12 cellular contexts compared by ENCODE assay signal in genomic region chr11:106482920-106483761, GRCh38.
DNase-seq lines count a peak whose midpoint lies in the region; ATAC-seq and TF ChIP-seq lines count a peak whose summit lies in the region.
"Had no signal": no experiment of that assay in that cellular context is flagged by ENCODE, and none has a peak within 500 bp of the region (broad histone marks: within the 10 kb centered on the region; RNA-seq: fewer than 3 reads in every experiment).

No MANE protein-coding gene starts in this region.

- TF ChIP-seq CTCF in BE2C (IDR thresholded peaks at IDR 0.05; ENCODE audit: low read depth, low read length) = no peak
- TF ChIP-seq CTCF in neural progenitor cell (IDR thresholded peaks at IDR 0.05) = no peak
- TF ChIP-seq CTCF in coronary artery (IDR thresholded peaks at IDR 0.05) = no peak

- DNase-seq in BE2C = peak; percentile 8
- DNase-seq in NCI-H524 (lab: John Stamatoyannopoulos, UW) = peak; percentile 9 to 76
- DNase-seq in epidermal melanocyte (ENCODE audit: insufficient read length, low spot score) = peak; percentile 35
- peak; percentile 37 for DNase-seq in neural progenitor cell (ENCODE audit: low spot score)
- no peak for DNase-seq in coronary artery (ENCODE audit: low spot score)
- no peak for DNase-seq in activated CD4-positive, alpha-beta T cell treated with anti-CD3 and anti-CD28 coated beads, Interleukin-2, amount 50 U/mL, for 4 hours
- DNase-seq in CD1c-positive myeloid dendritic cell (ENCODE audit: extremely low spot score) = no peak
- DNase-seq: activated effector memory CD4-positive, alpha-beta T cell treated with Interleukin-2 at 50 U/mL for 16 hours; CD4-positive, alpha-beta memory T cell; naive B cell had no signal

- H3K27me3 Mint-ChIP-seq in neural progenitor cell (ENCODE audit: insufficient read depth, low read depth) = no peaks in the 10 kb centered on the region
- H3K27me3 Mint-ChIP-seq: CD4-positive, alpha-beta memory T cell; naive B cell had no signal

- H3K4me3 ChIP-seq in BE2C (ENCODE audit: low read depth, low read length) (no peak overlapping the region), neural progenitor cell (no peak overlapping the region), coronary artery (no peak overlapping the region)
- H3K4me3 ChIP-seq: HAP-1 had no signal

- H3K79me2 ChIP-seq in neural progenitor cell (ENCODE audit: low read depth) = no peaks in the 10 kb centered on the region

- peak overlapping the region; percentile 40 for H2AFZ ChIP-seq in neural progenitor cell (replicated peaks)

- H3K9ac ChIP-seq in neural progenitor cell = no peak overlapping the region

- H3K36me3 Mint-ChIP-seq in neural progenitor cell = no peaks in the 10 kb centered on the region
- H3K36me3 Mint-ChIP-seq: CD4-positive, alpha-beta memory T cell; naive B cell had no signal

- peak overlapping the region; percentile 0 for H3K4me2 ChIP-seq in neural progenitor cell

- ATAC-seq in HG03039 (IDR thresholded peaks at IDR 0.05; ENCODE audit: unreplicated experiment) = no peak

- peaks cover under 1% of the 10 kb centered on the region for H3K9me3 Mint-ChIP-seq in neural progenitor cell

- H3K4me3 Mint-ChIP-seq in neural progenitor cell = no peak overlapping the region
- H3K4me3 Mint-ChIP-seq: CD4-positive, alpha-beta memory T cell; naive B cell had no signal

- no peaks in the 10 kb centered on the region for H3K27me3 ChIP-seq in BE2C
- H3K27me3 ChIP-seq in neural progenitor cell = no peaks in the 10 kb centered on the region

- H3K27ac ChIP-seq in neural progenitor cell = no peak overlapping the region
- no peak overlapping the region for H3K27ac ChIP-seq in coronary artery

- no peaks in the 10 kb centered on the region for H4K20me1 ChIP-seq in neural progenitor cell (ENCODE audit: low read depth)

- H3K4me1 ChIP-seq in BE2C (no peaks in the 10 kb centered on the region), neural progenitor cell (peaks cover 26% of the 10 kb centered on the region)
- H3K4me1 ChIP-seq: HAP-1 had no signal

- H3F3A ChIP-seq in neural progenitor cell (ENCODE audit: low read depth) = no peaks in the 10 kb centered on the region

- H3K27ac Mint-ChIP-seq in neural progenitor cell = no peak overlapping the region
- H3K27ac Mint-ChIP-seq: CD4-positive, alpha-beta memory T cell; naive B cell had no signal

- peaks cover 22% of the 10 kb centered on the region for H3K4me1 Mint-ChIP-seq in neural progenitor cell
- H3K4me1 Mint-ChIP-seq: CD4-positive, alpha-beta memory T cell; naive B cell had no signal

- H3K36me3 ChIP-seq in BE2C = no peaks in the 10 kb centered on the region
- H3K36me3 ChIP-seq in neural progenitor cell = no peaks in the 10 kb centered on the region
- H3K36me3 ChIP-seq: HAP-1 had no signal

- H3K9me3 ChIP-seq in BE2C = no peaks in the 10 kb centered on the region
- H3K9me3 ChIP-seq in neural progenitor cell (ENCODE audit: low read depth) = no peaks in the 10 kb centered on the region
- H3K9me3 ChIP-seq: HAP-1 had no signal

Comparison
In these comparisons a context has a peak if more than half of its experiments do, and no peak if none do; other contexts are left out.
1. DNase-seq: peak in BE2C (single experiment), NCI-H524 (2 of 2), epidermal melanocyte (single experiment) and neural progenitor cell (single experiment); none in coronary artery (single experiment), activated CD4-positive, alpha-beta T cell treated with anti-CD3 and anti-CD28 coated beads, Interleukin-2, amount 50 U/mL, for 4 hours (0 of 2) and CD1c-positive myeloid dendritic cell (single experiment).